ENCODE assay signal across 32 cellular contexts in genomic region chr7:1181031-1181430, GRCh38.
"Had no signal": no experiment of that assay in that cellular context is flagged by ENCODE, and none has a peak within 500 bp of the region (broad histone marks: within the 10 kb centered on the region; RNA-seq: fewer than 3 reads in every experiment).

No MANE protein-coding gene starts in this region.

- H3K4me3 ChIP-seq: MG63, PC-9 had no signal

- H3K36me3 ChIP-seq: MG63 had no signal

- H3K27ac ChIP-seq: PC-9, RWPE1, VCaP had no signal

- H3K27me3 ChIP-seq: MG63 had no signal

- DNase-seq: activated CD4-positive, alpha-beta memory T cell treated with anti-CD3 and anti-CD28 coated beads, Interleukin-2, amount 10 ng/mL, durations not matched to agents 7 days and 5 days; activated CD4-positive, alpha-beta T cell treated with anti-CD3 and anti-CD28 coated beads for 1 hour; activated CD4-positive, alpha-beta T cell treated with anti-CD3 and anti-CD28 coated beads for 48 hours; activated CD4-positive, CD25-positive, alpha-beta regulatory T cell; activated CD8-positive, alpha-beta memory T cell treated with anti-CD3 and anti-CD28 coated beads for 24 hours; activated CD8-positive, alpha-beta memory T cell treated with anti-CD3 and anti-CD28 coated beads, Interleukin-2, amount 10 ng/mL, durations not matched to agents 7 days and 5 days; activated CD8-positive, alpha-beta memory T cell treated with anti-CD3 and anti-CD28 coated beads, Interleukin-2, amount 50 U/mL, for 48 hours; activated effector memory CD4-positive, alpha-beta T cell treated with Interleukin-2 at 50 U/mL for 16 hours; activated naive CD4-positive, alpha-beta T cell treated with anti-CD3 and anti-CD28 coated beads, Interleukin-2, amount 10 ng/mL, durations not matched to agents 7 days and 5 days; activated naive CD8-positive, alpha-beta T cell treated with anti-CD3 and anti-CD28 coated beads, Interleukin-2, amount 50 U/mL, for 24 hours; activated T-cell treated with anti-CD3 and anti-CD28 coated beads, Interleukin-2, amount 50 U/mL, for 48 hours; anterior cingulate cortex; caudate nucleus; cerebellar nuclear complex; Kasumi-1; MG63; NCI-H1048; NCI-H1105 treated with DMSO at 0.1 percent for 48 hours; NCI-H1436; NCI-H1694; NCI-H1930; NCI-H2081 treated with DMSO at 0.1 percent for 48 hours; NCI-H226; NCI-H524 treated with DMSO at 0.1 percent for 48 hours; PC-9; SIG-M5; SW 1271; T-helper 1 cell; T-helper 2 cell; T-helper 9 cell had no signal

- H3K4me2 ChIP-seq: PC-9 had no signal
